In the genomic region with DNA sequence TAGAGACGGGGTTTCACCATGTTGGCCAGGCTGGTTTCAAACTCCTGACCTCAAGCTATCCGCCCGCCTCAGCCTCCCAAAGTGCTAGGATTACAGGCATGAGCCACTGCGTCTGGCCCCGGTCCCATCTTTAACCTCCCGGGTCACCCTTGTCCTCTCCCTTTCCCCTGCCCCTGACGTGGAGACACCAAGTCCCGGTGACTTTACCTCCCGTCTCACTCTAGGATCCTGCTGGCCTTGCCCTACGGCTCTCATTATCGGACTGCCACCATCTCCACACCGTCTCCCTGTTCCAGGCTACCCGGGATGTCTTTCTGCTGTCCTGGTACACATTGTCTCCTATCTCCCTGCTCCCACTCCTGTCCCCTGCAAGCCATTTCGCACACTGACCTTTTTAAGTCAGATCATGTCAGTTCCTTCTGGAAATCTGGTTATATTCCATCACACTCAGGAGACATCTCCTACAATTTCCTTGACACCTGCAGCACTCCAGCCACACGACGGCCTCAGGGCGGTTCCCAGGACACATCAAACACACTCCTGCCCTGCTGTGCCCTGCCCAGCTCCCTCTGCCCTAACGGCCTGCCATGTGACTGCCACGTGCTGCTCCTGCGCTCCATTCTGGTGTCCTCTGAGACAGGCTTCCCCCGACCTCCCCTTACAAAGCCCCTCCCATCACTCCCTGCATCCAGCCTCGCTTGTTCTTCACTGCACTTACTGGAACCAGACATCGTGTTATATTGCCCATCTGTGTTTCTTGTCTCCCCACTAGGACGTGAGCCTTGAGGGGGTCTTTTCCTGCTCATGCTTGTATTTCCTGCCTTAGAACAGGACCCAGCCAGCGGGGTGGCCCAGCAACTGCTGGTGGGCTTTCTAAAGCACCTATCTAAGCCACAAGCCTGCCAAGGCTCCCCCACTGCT, we compare ENCODE assay signal across 10 cellular contexts. TPM values are rescaled to one million over a fixed set of nuclear protein-coding genes. Genes with fewer than 3 reads are reported as not detected.
DNase-seq lines count a peak whose midpoint lies in the region; TF ChIP-seq lines count a peak whose summit lies in the region.
"Had no signal": no experiment of that assay in that cellular context is flagged by ENCODE, and none has a peak within 500 bp of the region (broad histone marks: within the 10 kb centered on the region; RNA-seq: fewer than 3 reads in every experiment).

No MANE protein-coding gene starts in this region.

- peak overlapping the region; percentile 58 for H3K4me3 ChIP-seq in OCI-LY1 (ENCODE audit: low read depth, low read length, poor library complexity, severe bottlenecking)
- peak overlapping the region; percentile 24 to 63 (median 49) for H3K4me3 ChIP-seq in esophagus squamous epithelium

- no peak overlapping the region for H2AFZ ChIP-seq in OCI-LY1 (ENCODE audit: low read length)

- H3K27ac ChIP-seq in OCI-LY1 (ENCODE audit: low read depth, low read length, poor library complexity, severe bottlenecking) (no peak overlapping the region), esophagus squamous epithelium (peak overlapping the region in 2 of 4 donors; percentile 52 to 54)
- H3K27ac ChIP-seq: HL-60, SK-N-MC had no signal

- no peaks in the 10 kb centered on the region for H3F3A ChIP-seq in OCI-LY1 (ENCODE audit: insufficient read depth, low read length)

- H3K4me3 Mint-ChIP-seq in progenitor cell of endocrine pancreas (ENCODE audit: low read depth): peak overlapping the region; percentile 47

- no peaks in the 10 kb centered on the region for H3K36me3 ChIP-seq in OCI-LY1 (ENCODE audit: insufficient read depth, low read length)
- H3K36me3 ChIP-seq in esophagus squamous epithelium: no peaks in the 10 kb centered on the region

- H3K4me1 ChIP-seq in OCI-LY1 (ENCODE audit: insufficient read depth, low read length, severe bottlenecking) (peaks cover 7% of the 10 kb centered on the region), esophagus squamous epithelium (peaks cover 0 to 18% (median 4%) of the 10 kb centered on the region in 3 donors)

- no peaks in the 10 kb centered on the region for H4K20me1 ChIP-seq in OCI-LY1 (ENCODE audit: insufficient read depth, low read length)

- intact Hi-C loops in esophagus squamous epithelium (cut with DNase I): no loop called here

- WGBS in esophagus squamous epithelium, 2 donors: 85 to 86% methylated on average over 25 of the region's 25 CpGs

- no peaks in the 10 kb centered on the region for H3K9me2 ChIP-seq in OCI-LY1 (ENCODE audit: low read depth, low read length)

- H3K27me3 Mint-ChIP-seq in progenitor cell of endocrine pancreas: no peaks in the 10 kb centered on the region

- no peaks in the 10 kb centered on the region for H3K79me2 ChIP-seq in OCI-LY1 (ENCODE audit: insufficient read depth, low read length)

- peak; percentile 97 for DNase-seq in DMS53 (lab: John Stamatoyannopoulos, UW)
- no peak for DNase-seq in esophagus squamous epithelium (lab: John Stamatoyannopoulos, UW)
- DNase-seq in progenitor cell of endocrine pancreas (ENCODE audit: low spot score, unreplicated experiment): no peak
- no peak for DNase-seq in pons (ENCODE audit: low spot score)
- DNase-seq in stimulated activated CD8-positive, alpha-beta memory T cell treated with anti-CD3 and anti-CD28 coated beads, Interleukin-4, amount 100 ng/mL, for 48 hours: no peak
- no peak for DNase-seq in NCI-H226
- no peak for DNase-seq in SHP77 treated with DMSO at 0.1 percent for 48 hours (lab: John Stamatoyannopoulos, UW)

- TF ChIP-seq CTCF in OCI-LY1 (IDR thresholded peaks at IDR 0.05; ENCODE audit: low read length): no peak
- no peak for TF ChIP-seq CTCF in esophagus squamous epithelium (IDR thresholded peaks at IDR 0.05)
- TF ChIP-seq CTCF in progenitor cell of endocrine pancreas (IDR thresholded peaks at IDR 0.05; ENCODE audit: unreplicated experiment): no peak

- H3K27me3 ChIP-seq in OCI-LY1 (ENCODE audit: insufficient read depth, low read length) (no peaks in the 10 kb centered on the region; the same call in 1 of the 2 replicates), esophagus squamous epithelium (no peaks in the 10 kb centered on the region)

- H3K27ac Mint-ChIP-seq in progenitor cell of endocrine pancreas: no peak overlapping the region

- peaks cover 6% of the 10 kb centered on the region for H3K36me3 Mint-ChIP-seq in progenitor cell of endocrine pancreas (ENCODE audit: insufficient read depth)

- H3K4me2 ChIP-seq in OCI-LY1 (ENCODE audit: low read length): peak overlapping the region; percentile 84

- H3K9me3 Mint-ChIP-seq in progenitor cell of endocrine pancreas (ENCODE audit: low read depth): no peaks in the 10 kb centered on the region

- 0 out of 2 replicates have a peak, but pooled peaks cover 2% of the 10 kb centered on the region for H3K9me3 ChIP-seq in OCI-LY1 (ENCODE audit: low read length)
- no peaks in the 10 kb centered on the region for H3K9me3 ChIP-seq in esophagus squamous epithelium

- peak overlapping the region; percentile 57; the same call in 1 of the 2 replicates for H3K9ac ChIP-seq in OCI-LY1 (ENCODE audit: low read length)

- peaks cover 3% of the 10 kb centered on the region for H3K4me1 Mint-ChIP-seq in progenitor cell of endocrine pancreas (ENCODE audit: low read depth)

- TF ChIP-seq POLR2A in esophagus squamous epithelium (IDR thresholded peaks at IDR 0.05): no peak

RNA-seq across cellular contexts. Expression of gene TTC39A, which starts 32.7 kb away (rescaled TPM):
- 10 to 100 TPM; 16.4 to 60.9 (median 48.8) TPM for total RNA-seq in esophagus squamous epithelium
- 22.4 and 26.0 TPM in 2 replicates for total RNA-seq in progenitor cell of endocrine pancreas
